Comparison of ENCODE assay signal across 13 cellular contexts in genomic region chr3:37833790-37834189, GRCh38. TPM values are rescaled to one million over a fixed set of nuclear protein-coding genes. Genes with fewer than 3 reads are reported as not detected.
DNase-seq lines count a peak whose midpoint lies in the region; ATAC-seq, FAIRE-seq and TF ChIP-seq lines count a peak whose summit lies in the region.
"Had no signal": no experiment of that assay in that cellular context is flagged by ENCODE, and none has a peak within 500 bp of the region (broad histone marks: within the 10 kb centered on the region; RNA-seq: fewer than 3 reads in every experiment).

No MANE protein-coding gene starts in this region.

- no CpG with 5 or more reads among the region's 1 CpG for WGBS in H9 (ENCODE audit: extremely low coverage, insufficient read length, low lambda C conversion rate)

- TF ChIP-seq CTCF in H9 (conservative IDR thresholded peaks at IDR 0.05), result peak; percentile 36; the same call in 2 of the 3 replicates
- peak in 2 of 3 experiments; percentile 43 to 51 for TF ChIP-seq CTCF in keratinocyte (optimal IDR thresholded peaks at IDR 0.05 in 1 of 3, IDR thresholded peaks at IDR 0.05 in 1 of 3, conservative IDR thresholded peaks at IDR 0.05 in 1 of 3; ENCODE audit: extremely low read depth in 1 of 3, insufficient read depth in 2 of 3, low read length in 3 of 3)

- H3K27me3 Mint-ChIP-seq in H9 (ENCODE audit: low read depth), result no peaks in the 10 kb centered on the region
- peaks cover 15% of the 10 kb centered on the region for H3K27me3 Mint-ChIP-seq in activated T-cell treated with anti-CD3 and anti-CD28 coated beads, Interleukin-2, amount 50 U/mL, for 4 hours (ENCODE audit: low read depth)

- H3K9ac ChIP-seq in H9 (ENCODE audit: extremely low read depth, insufficient read length, low read length) (no peak overlapping the region), keratinocyte (ENCODE audit: control insufficient read depth, extremely low read depth, insufficient read depth, low read length) (no peak overlapping the region)
- H3K9ac ChIP-seq: BLaER1 treated with 17β-estradiol and CSF1 and Interleukin-3, amounts not matched to agents 10 nM and 100 nM had no signal

- peaks cover 0 to 9% (median 0%) of the 10 kb centered on the region in 3 experiments; a peak in 4 of 7 replicates for H3K36me3 Mint-ChIP-seq in H9 (ENCODE audit: insufficient read depth in 1 of 3, low read depth in 3 of 3)
- H3K36me3 Mint-ChIP-seq in activated T-cell treated with anti-CD3 and anti-CD28 coated beads, Interleukin-2, amount 50 U/mL, for 4 hours (ENCODE audit: insufficient read depth), result no peaks in the 10 kb centered on the region

- no peak overlapping the region for H2BK20ac ChIP-seq in H9 (ENCODE audit: low read depth, low read length, poor library complexity, severe bottlenecking)

- peaks cover 0 to 2% of the 10 kb centered on the region in 2 experiments for H3K36me3 ChIP-seq in keratinocyte (ENCODE audit: control insufficient read depth in 2 of 2, extremely low read depth in 1 of 2, insufficient read depth in 2 of 2, low read length in 2 of 2)

- no peaks in the 10 kb centered on the region for H3K9me1 ChIP-seq in keratinocyte (ENCODE audit: control insufficient read depth, extremely low read depth, insufficient read depth, low read length)

- H3K27ac Mint-ChIP-seq in H9, result no peak overlapping the region

- no peak overlapping the region for H4K91ac ChIP-seq in H9 (ENCODE audit: insufficient read length, low read depth, low read length)

- no peak overlapping the region for H2BK12ac ChIP-seq in H9 (ENCODE audit: insufficient read length, low read depth, low read length)

- dilution Hi-C loops in keratinocyte (cut with MboI; ENCODE audit: extremely low pct_ligation_motif_present, low sequenced_read_pairs), result no loop called here

- no peaks in the 10 kb centered on the region for H4K20me1 ChIP-seq in H9 (ENCODE audit: control insufficient read depth, insufficient read depth, insufficient read length)
- no peaks in the 10 kb centered on the region for H4K20me1 ChIP-seq in keratinocyte (ENCODE audit: control insufficient read depth, extremely low read depth, insufficient read depth, low read length)
- H4K20me1 ChIP-seq: BLaER1 treated with 17β-estradiol and CSF1 and Interleukin-3, amounts not matched to agents 10 nM and 100 nM had no signal

- no peaks in the 10 kb centered on the region for H3K27me3 ChIP-seq in H9 (ENCODE audit: insufficient read depth, low read length)
- no peaks in the 10 kb centered on the region for H3K27me3 ChIP-seq in keratinocyte (ENCODE audit: control insufficient read depth, extremely low read depth, insufficient read depth, low read length)
- H3K27me3 ChIP-seq: BLaER1 treated with 17β-estradiol and CSF1 and Interleukin-3, amounts not matched to agents 10 nM and 100 nM had no signal

- no peak overlapping the region for H3K18ac ChIP-seq in H9 (ENCODE audit: insufficient read length, low read depth, low read length)

- 0 out of 4 replicates have a peak, but pooled peaks cover 0 to 2% of the 10 kb centered on the region in 2 experiments for H3K4me1 Mint-ChIP-seq in H9
- no peaks in the 10 kb centered on the region for H3K4me1 Mint-ChIP-seq in activated T-cell treated with anti-CD3 and anti-CD28 coated beads, Interleukin-2, amount 50 U/mL, for 4 hours (ENCODE audit: low read depth)

- no peak overlapping the region for H3K4me3 Mint-ChIP-seq in H9
- H3K4me3 Mint-ChIP-seq in activated T-cell treated with anti-CD3 and anti-CD28 coated beads, Interleukin-2, amount 50 U/mL, for 4 hours, result no peak overlapping the region

- no peak overlapping the region for H2AK5ac ChIP-seq in H9 (ENCODE audit: insufficient read length, low read length)

- H3K4me3 ChIP-seq in keratinocyte (ENCODE audit: control insufficient read depth in 2 of 3, extremely low read depth in 1 of 3, insufficient read depth in 2 of 3, low read depth in 1 of 3, low read length in 3 of 3), result no peak overlapping the region
- H3K4me3 ChIP-seq: BLaER1 treated with 17β-estradiol and CSF1 and Interleukin-3, amounts not matched to agents 10 nM and 100 nM had no signal

- H2AFZ ChIP-seq in H9 (ENCODE audit: low read length), result no peak overlapping the region
- H2AFZ ChIP-seq in keratinocyte (ENCODE audit: control insufficient read depth, low read length), result no peak overlapping the region

- no peak overlapping the region for H4K8ac ChIP-seq in H9 (replicated peaks; ENCODE audit: insufficient read length, low read depth, low read length)

- no peak overlapping the region for H2BK120ac ChIP-seq in H9 (ENCODE audit: low read depth, low read length, poor library complexity, severe bottlenecking)

- no peak overlapping the region; the same call in 1 of the 2 replicates for H3K14ac ChIP-seq in H9 (ENCODE audit: insufficient read depth, low read length)

- ATAC-seq in activated T-cell treated with anti-CD3 and anti-CD28 coated beads, Interleukin-2, amount 50 U/mL, for 4 hours, result no peak
- ATAC-seq in HG02642 (IDR thresholded peaks at IDR 0.05; ENCODE audit: poor library complexity, unreplicated experiment), result no peak

- H3K79me1 ChIP-seq in H9 (ENCODE audit: insufficient read depth, low read depth, low read length, poor library complexity, severe bottlenecking), result no peaks in the 10 kb centered on the region

- H3K4me1 ChIP-seq in H9 (ENCODE audit: insufficient read depth, low read length) (no peaks in the 10 kb centered on the region), keratinocyte (ENCODE audit: control insufficient read depth, extremely low read depth, insufficient read depth, low read length) (no peaks in the 10 kb centered on the region)
- H3K4me1 ChIP-seq: BLaER1 treated with 17β-estradiol and CSF1 and Interleukin-3, amounts not matched to agents 10 nM and 100 nM had no signal

- no peak for FAIRE-seq in keratinocyte (lab: Jason Lieb, UNC)

- H3K79me2 ChIP-seq in H9 (ENCODE audit: insufficient read depth, low read length) (no peaks in the 10 kb centered on the region), keratinocyte (ENCODE audit: control insufficient read depth, insufficient read depth, low read length) (no peaks in the 10 kb centered on the region)

- no peak overlapping the region for H3T11ph ChIP-seq in H9 (ENCODE audit: low read length)

- no peak overlapping the region for H3K4ac ChIP-seq in H9 (ENCODE audit: low read depth, low read length)

- no peak overlapping the region for H2BK5ac ChIP-seq in H9 (ENCODE audit: insufficient read length, low read length)

- no peak overlapping the region for H2BK15ac ChIP-seq in H9 (ENCODE audit: low read depth, low read length)

- H3K56ac ChIP-seq in H9 (ENCODE audit: insufficient read length, low read depth, low read length), result no peak overlapping the region

- H3K9me3 Mint-ChIP-seq in H9, result peaks cover 0 to 3% of the 10 kb centered on the region in 2 experiments; a peak in 2 of 5 replicates
- H3K9me3 Mint-ChIP-seq in activated T-cell treated with anti-CD3 and anti-CD28 coated beads, Interleukin-2, amount 50 U/mL, for 4 hours, result no peaks in the 10 kb centered on the region

- H3K27ac ChIP-seq in H9 (ENCODE audit: insufficient read length, low read depth, low read length), result no peak overlapping the region
- no peak overlapping the region for H3K27ac ChIP-seq in keratinocyte (ENCODE audit: control insufficient read depth, insufficient read depth, low read length)
- H3K27ac ChIP-seq: BLaER1 treated with 17β-estradiol and CSF1 and Interleukin-3, amounts not matched to agents 10 nM and 100 nM had no signal

- no peaks in the 10 kb centered on the region for H3K23me2 ChIP-seq in H9 (ENCODE audit: insufficient read length, low read depth, low read length, poor library complexity, severe bottlenecking)

- no peak overlapping the region for H3K4me2 ChIP-seq in H9 (ENCODE audit: insufficient read depth, insufficient read length, low read length)
- H3K4me2 ChIP-seq in keratinocyte (ENCODE audit: control insufficient read depth, extremely low read depth, insufficient read depth, low read depth, low read length), result no peak overlapping the region
- H3K4me2 ChIP-seq: BLaER1 treated with 17β-estradiol and CSF1 and Interleukin-3, amounts not matched to agents 10 nM and 100 nM had no signal

- DNase-seq in COLO668 (lab: John Stamatoyannopoulos, UW; ENCODE audit: unreplicated experiment) (peak; percentile 1), H9 (no peak), UCSD-AML1 (lab: John Stamatoyannopoulos, UW; ENCODE audit: unreplicated experiment) (peak; percentile 24), keratinocyte (ENCODE audit: low read depth, low spot score) (no peak), CD1c-positive myeloid dendritic cell (ENCODE audit: extremely low spot score) (no peak), cortex of kidney (lab: John Stamatoyannopoulos, UW) (no peak)
- DNase-seq in activated T-cell treated with anti-CD3 and anti-CD28 coated beads, Interleukin-2, amount 50 U/mL, for 4 hours, result no peak
- DNase-seq: activated CD4-positive, alpha-beta T cell treated with anti-CD3 and anti-CD28 coated beads for 4 hours; activated gamma-delta T cell treated with Interleukin-2 at 50 U/mL for 16 hours; central memory CD4-positive, alpha-beta T cell; KBM-7 had no signal

- no peak overlapping the region for H4K5ac ChIP-seq in H9 (ENCODE audit: insufficient read length, low read depth, low read length)

- H3K9me3 ChIP-seq in H9 (ENCODE audit: control insufficient read depth, low read depth, low read length) (no peaks in the 10 kb centered on the region), keratinocyte (ENCODE audit: control insufficient read depth, low read depth, low read length) (no peaks in the 10 kb centered on the region)

- H3K23ac ChIP-seq in H9 (ENCODE audit: insufficient read length, low read depth, low read length), result no peak overlapping the region

RNA-seq across cellular contexts. Expression of gene CTDSPL, which starts 27.9 kb away (rescaled TPM):
- 20.8 and 21.3 TPM in 2 replicates for total RNA-seq in H9 (2021)
- 77.7 to 83.2 TPM (median 83.0 TPM) in 3 replicates for polyA plus RNA-seq in keratinocyte
- polyA plus RNA-seq in keratinocyte (2011; ENCODE audit: low read depth), result 8.3 TPM
- 63.8 and 80.6 TPM in 2 replicates for polyA plus RNA-seq in keratinocyte (2011; cell fraction: cytosol; rRNA removed)
- polyA plus RNA-seq in keratinocyte (2011; cell fraction: nucleus; rRNA removed), result 62.6 and 70.5 TPM in 2 replicates
- 43.9 and 69.2 TPM in 2 replicates for polyA plus RNA-seq in keratinocyte (2012; ENCODE audit: low replicate concordance)
- polyA minus RNA-seq in keratinocyte, result 104 to 118 TPM (median 106 TPM) in 3 replicates
- 52.8 TPM for polyA minus RNA-seq in keratinocyte (2011; cell fraction: cytosol; rRNA and poly(A)+ RNA removed)
- polyA minus RNA-seq in keratinocyte (2011; cell fraction: nucleus; rRNA and poly(A)+ RNA removed), result 31.5 and 49.4 TPM in 2 replicates
- 1 to 10 TPM; 1.1 to 1.7 (median 1.3) TPM for total RNA-seq in activated T-cell treated with anti-CD3 and anti-CD28 coated beads, Interleukin-2, amount 50 U/mL, for 4 hours

Comparison
In these comparisons a context has a peak if more than half of its experiments do, and no peak if none do; other contexts are left out.
1. DNase-seq: peak in COLO668 (single experiment) and UCSD-AML1 (single experiment); none in H9 (single experiment), keratinocyte (single experiment), activated T-cell treated with anti-CD3 and anti-CD28 coated beads, Interleukin-2, amount 50 U/mL, for 4 hours (single experiment), CD1c-positive myeloid dendritic cell (single experiment) and cortex of kidney (single experiment).